Comparison of ENCODE assay signal across 8 cellular contexts in the genomic region with DNA sequence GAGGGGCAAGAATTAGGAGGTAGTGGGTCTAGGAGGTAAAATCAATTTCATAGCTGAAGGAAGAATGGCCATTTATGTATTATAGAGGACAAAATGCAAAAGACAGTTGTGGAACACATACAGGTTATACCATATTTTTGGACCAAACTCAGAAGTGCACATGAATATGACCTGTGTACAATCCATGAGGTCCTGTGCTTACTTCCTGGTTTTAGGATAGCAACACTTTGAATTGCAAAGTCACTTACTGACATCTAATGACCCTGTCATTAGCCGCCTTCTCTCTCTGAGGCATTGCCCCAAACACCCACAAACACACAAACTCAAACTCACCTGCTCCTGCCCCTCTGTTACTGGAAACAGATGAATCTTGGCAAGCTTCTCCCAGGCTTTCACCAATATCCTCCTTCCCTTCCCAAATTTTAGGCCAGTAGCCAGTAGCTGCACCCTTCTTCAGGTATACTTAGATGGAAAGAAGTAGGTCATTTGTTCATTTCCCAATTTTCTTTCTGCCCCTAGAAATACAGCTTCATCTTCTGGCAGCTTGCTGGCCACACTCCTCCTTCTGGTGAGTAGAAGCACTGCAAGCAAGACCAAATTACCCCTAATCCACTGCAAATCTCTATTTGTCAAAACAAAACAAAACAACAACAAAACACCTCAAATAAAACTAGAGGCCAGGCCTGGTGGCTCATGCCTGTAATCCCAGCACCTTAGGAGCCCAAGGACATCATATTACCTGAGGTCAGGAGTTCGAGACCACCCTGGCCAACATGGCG. TPM values are rescaled to one million over a fixed set of nuclear protein-coding genes. Genes with fewer than 3 reads are reported as not detected.
DNase-seq lines count a peak whose midpoint lies in the region; ATAC-seq and TF ChIP-seq lines count a peak whose summit lies in the region.

No MANE protein-coding gene starts in this region.

- H3K4me1 Mint-ChIP-seq in activated T-cell treated with anti-CD3 and anti-CD28 coated beads, Interleukin-2, amount 50 U/mL, for 24 hours (ENCODE audit: low read depth), result no peaks in the 10 kb centered on the region

- peaks cover 6% of the 10 kb centered on the region for H3K27me3 Mint-ChIP-seq in activated T-cell treated with anti-CD3 and anti-CD28 coated beads, Interleukin-2, amount 50 U/mL, for 24 hours

- peak; percentile 16 for DNase-seq in activated T-cell treated with anti-CD3 and anti-CD28 coated beads for 4 hours
- no peak for DNase-seq in activated T-cell treated with anti-CD3 and anti-CD28 coated beads, Interleukin-2, amount 50 U/mL, for 24 hours
- DNase-seq in H7, result peak; percentile 48
- peak; percentile 62 for DNase-seq in RKO (ENCODE audit: low spot score)
- peak; percentile 61 for DNase-seq in fibroblast of pulmonary artery (ENCODE audit: low read depth)
- no peak for DNase-seq in retinal pigment epithelial cell (ENCODE audit: low read depth)
- DNase-seq in MG63, result no peak

- no peaks in the 10 kb centered on the region for H3K36me3 Mint-ChIP-seq in activated T-cell treated with anti-CD3 and anti-CD28 coated beads, Interleukin-2, amount 50 U/mL, for 24 hours (ENCODE audit: low read depth)

- ATAC-seq in HG03196 (IDR thresholded peaks at IDR 0.05; ENCODE audit: unreplicated experiment), result no peak

- H3K27me3 ChIP-seq in H7 (ENCODE audit: control insufficient read depth, insufficient read depth, low read length) (no peaks in the 10 kb centered on the region), MG63 (no peaks in the 10 kb centered on the region)

- no peak overlapping the region for H3K27ac Mint-ChIP-seq in activated T-cell treated with anti-CD3 and anti-CD28 coated beads, Interleukin-2, amount 50 U/mL, for 24 hours

- TF ChIP-seq CTCF in fibroblast of pulmonary artery (IDR thresholded peaks at IDR 0.05; ENCODE audit: low read length, missing control alignments) (peak; percentile 74), retinal pigment epithelial cell (conservative IDR thresholded peaks at IDR 0.05; ENCODE audit: low read depth, low read length) (peak; percentile 77)

- no peak overlapping the region for H3K4me3 Mint-ChIP-seq in activated T-cell treated with anti-CD3 and anti-CD28 coated beads, Interleukin-2, amount 50 U/mL, for 24 hours

- no peaks in the 10 kb centered on the region for H3K36me3 ChIP-seq in H7 (replicated peaks; ENCODE audit: control insufficient read depth, insufficient read depth, low read length)
- no peaks in the 10 kb centered on the region for H3K36me3 ChIP-seq in MG63

- H3K4me3 ChIP-seq in H7 (ENCODE audit: insufficient read depth, low read depth, low read length) (no peak overlapping the region), fibroblast of pulmonary artery (replicated peaks; ENCODE audit: low read depth, low read length) (no peak overlapping the region), retinal pigment epithelial cell (ENCODE audit: low read length) (no peak overlapping the region), MG63 (no peak overlapping the region)

- no peaks in the 10 kb centered on the region for H3K9me3 ChIP-seq in MG63

- no peaks in the 10 kb centered on the region for H3K9me3 Mint-ChIP-seq in activated T-cell treated with anti-CD3 and anti-CD28 coated beads, Interleukin-2, amount 50 U/mL, for 24 hours

RNA-seq across cellular contexts. Expression of gene RPL5, which starts 13.7 kb away (rescaled TPM):
- total RNA-seq in H7 (2014; rRNA removed; shearing (Covaris generic)), result 1,934 and 2,538 TPM in 2 replicates
- 2,302 and 3,969 TPM in 2 replicates for total RNA-seq in MG63 (2014; rRNA removed; shearing (Covaris generic); ENCODE audit: low replicate concordance)

RNA-seq across cellular contexts. Expression of gene EVI5, which starts 33.3 kb away (rescaled TPM):
- 4.4 and 16.1 TPM in 2 replicates for total RNA-seq in H7 (2014; rRNA removed; shearing (Covaris generic))
- total RNA-seq in MG63 (2014; rRNA removed; shearing (Covaris generic); ENCODE audit: low replicate concordance), result 12.8 and 17.2 TPM in 2 replicates

Comparison
In these comparisons a context has a peak if more than half of its experiments do, and no peak if none do; other contexts are left out.
1. DNase-seq: peak in activated T-cell treated with anti-CD3 and anti-CD28 coated beads for 4 hours (single experiment), H7 (single experiment), RKO (single experiment) and fibroblast of pulmonary artery (single experiment); none in activated T-cell treated with anti-CD3 and anti-CD28 coated beads, Interleukin-2, amount 50 U/mL, for 24 hours (single experiment), retinal pigment epithelial cell (single experiment) and MG63 (single experiment).